17 cellular contexts compared by ENCODE assay signal in the genomic region with DNA sequence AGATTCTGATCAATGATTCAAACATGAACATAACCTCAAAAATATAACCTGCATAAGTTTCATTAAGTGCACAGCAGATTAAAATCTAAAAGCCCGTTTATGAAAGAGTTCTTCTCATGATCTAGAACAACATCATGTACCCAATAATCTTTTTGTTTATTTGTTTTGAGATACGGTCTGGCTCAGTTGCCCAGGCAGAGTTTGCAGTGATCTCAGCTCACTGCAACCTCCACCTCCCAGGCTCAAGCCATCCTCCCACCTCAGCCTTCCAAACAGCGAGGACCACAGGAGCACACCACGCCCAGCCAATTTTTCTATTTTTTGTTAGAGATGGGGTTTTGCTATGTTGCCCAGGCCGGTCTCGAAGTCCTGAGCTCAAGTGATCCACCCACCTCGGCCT.
A peak's percentile ranks its signal among the peaks of the same experiment; 100 is the strongest.
DNase-seq lines count a peak whose midpoint lies in the region; ATAC-seq and TF ChIP-seq lines count a peak whose summit lies in the region.
"Had no signal": no experiment of that assay in that cellular context is flagged by ENCODE, and none has a peak within 500 bp of the region (broad histone marks: within the 10 kb centered on the region; RNA-seq: fewer than 3 reads in every experiment).

No MANE protein-coding gene starts in this region.

- ATAC-seq in left colon = peak; percentile 13
- no peak for ATAC-seq in stimulated activated memory B cell treated with anti-CD40 and anti-IgM and Interleukin-4, amounts not matched to agents 10 μg/mL and 1 μg/mL and 100 μg/mL, for 72 hours
- ATAC-seq in HG02571 (IDR thresholded peaks at IDR 0.05; ENCODE audit: unreplicated experiment) = no peak
- ATAC-seq in HG03457 (IDR thresholded peaks at IDR 0.05; ENCODE audit: unreplicated experiment) = no peak
- ATAC-seq: CD8-positive, alpha-beta T cell; HCT116 had no signal

- peaks cover 0 to 6% (median 1%) of the 10 kb centered on the region in 7 donors for H3K9me3 Mint-ChIP-seq in CD14-positive monocyte
- H3K9me3 Mint-ChIP-seq in stimulated activated memory B cell treated with anti-CD40 and anti-IgM and Interleukin-4, amounts not matched to agents 10 μg/mL and 1 μg/mL and 100 μg/mL, for 72 hours = peaks cover 6% of the 10 kb centered on the region
- H3K9me3 Mint-ChIP-seq: CD8-positive, alpha-beta T cell had no signal

- H3K4me1 Mint-ChIP-seq in CD14-positive monocyte = peaks cover 24% of the 10 kb centered on the region
- peaks cover 16% of the 10 kb centered on the region for H3K4me1 Mint-ChIP-seq in stimulated activated memory B cell treated with anti-CD40 and anti-IgM and Interleukin-4, amounts not matched to agents 10 μg/mL and 1 μg/mL and 100 μg/mL, for 72 hours

- H2AFZ ChIP-seq in OCI-LY3 (ENCODE audit: low read depth, low read length) = no peak overlapping the region

- peaks cover 21% of the 10 kb centered on the region for H3K4me1 ChIP-seq in OCI-LY3 (ENCODE audit: low read length)

- 0 out of 2 replicates have a peak overlapping the region, but pooled peaks have one; percentile 24 for H3K4me3 ChIP-seq in OCI-LY3 (ENCODE audit: low read length)
- H3K4me3 ChIP-seq: SJSA1 had no signal

- H3K27ac Mint-ChIP-seq in CD14-positive monocyte = peak overlapping the region; percentile 45 to 98 (median 92)
- peak overlapping the region; percentile 72 for H3K27ac Mint-ChIP-seq in stimulated activated memory B cell treated with anti-CD40 and anti-IgM and Interleukin-4, amounts not matched to agents 10 μg/mL and 1 μg/mL and 100 μg/mL, for 72 hours
- H3K27ac Mint-ChIP-seq: CD8-positive, alpha-beta T cell had no signal

- H3K27ac ChIP-seq in OCI-LY3 (ENCODE audit: low read length) = peak overlapping the region; percentile 95
- H3K27ac ChIP-seq: SJSA1 had no signal

- H3K9ac ChIP-seq in OCI-LY3 (ENCODE audit: low read length) = peak overlapping the region; percentile 46; the same call in 1 of the 2 replicates

- no peaks in the 10 kb centered on the region for H3K9me3 ChIP-seq in OCI-LY3 (ENCODE audit: insufficient read depth, low read length)
- H3K9me3 ChIP-seq: SJSA1 had no signal

- peaks cover 5% of the 10 kb centered on the region for H3K36me3 ChIP-seq in OCI-LY3 (replicated peaks; ENCODE audit: low read depth, low read length)
- H3K36me3 ChIP-seq: SJSA1 had no signal

- no peaks in the 10 kb centered on the region for H3K27me3 Mint-ChIP-seq in CD14-positive monocyte (ENCODE audit: low read depth in 3 of 3)
- no peaks in the 10 kb centered on the region for H3K27me3 Mint-ChIP-seq in stimulated activated memory B cell treated with anti-CD40 and anti-IgM and Interleukin-4, amounts not matched to agents 10 μg/mL and 1 μg/mL and 100 μg/mL, for 72 hours

- H3K4me3 Mint-ChIP-seq in CD14-positive monocyte = no peak overlapping the region
- H3K4me3 Mint-ChIP-seq in stimulated activated memory B cell treated with anti-CD40 and anti-IgM and Interleukin-4, amounts not matched to agents 10 μg/mL and 1 μg/mL and 100 μg/mL, for 72 hours = no peak overlapping the region
- H3K4me3 Mint-ChIP-seq: CD8-positive, alpha-beta T cell had no signal

- H3K4me2 ChIP-seq in OCI-LY3 (ENCODE audit: low read length) = peak overlapping the region; percentile 73

- no peaks in the 10 kb centered on the region for H3K79me2 ChIP-seq in OCI-LY3 (ENCODE audit: low read length)

- intact Hi-C loops in CD14-positive monocyte (cut with micrococcal nuclease) (no loop called here), left colon (cut with DNase I, micrococcal nuclease) (no loop called here)

- no peak for DNase-seq in CD14-positive monocyte (ENCODE audit: low spot score)
- DNase-seq in left colon = no peak
- DNase-seq in DMS 273 (lab: John Stamatoyannopoulos, UW; ENCODE audit: unreplicated experiment) = no peak
- DNase-seq in T-helper 1 cell = no peak
- DNase-seq: CD8-positive, alpha-beta T cell; DMS153; Karpas-422; NCI-H1694 treated with DMSO at 0.1 percent for 48 hours; NCI-H2081 treated with DMSO at 0.1 percent for 48 hours; NCI-H2171 treated with DMSO at 0.1 percent for 48 hours; NCI-H524 treated with DMSO at 0.1 percent for 48 hours had no signal

- TF ChIP-seq CTCF in CD14-positive monocyte (IDR thresholded peaks at IDR 0.05) (no peak), OCI-LY3 (IDR thresholded peaks at IDR 0.05; ENCODE audit: low read depth, low read length) (no peak)

- H4K20me1 ChIP-seq in OCI-LY3 (ENCODE audit: insufficient read depth, low read length) = no peaks in the 10 kb centered on the region

- H3K27me3 ChIP-seq in OCI-LY3 (ENCODE audit: low read depth, low read length) = no peaks in the 10 kb centered on the region
- H3K27me3 ChIP-seq: SJSA1 had no signal

- peaks cover 17 to 26% of the 10 kb centered on the region in 2 donors for H3K36me3 Mint-ChIP-seq in CD14-positive monocyte
- peaks cover 29% of the 10 kb centered on the region for H3K36me3 Mint-ChIP-seq in stimulated activated memory B cell treated with anti-CD40 and anti-IgM and Interleukin-4, amounts not matched to agents 10 μg/mL and 1 μg/mL and 100 μg/mL, for 72 hours
